ENCODE assay signal across 1 cellular context in the genomic region with DNA sequence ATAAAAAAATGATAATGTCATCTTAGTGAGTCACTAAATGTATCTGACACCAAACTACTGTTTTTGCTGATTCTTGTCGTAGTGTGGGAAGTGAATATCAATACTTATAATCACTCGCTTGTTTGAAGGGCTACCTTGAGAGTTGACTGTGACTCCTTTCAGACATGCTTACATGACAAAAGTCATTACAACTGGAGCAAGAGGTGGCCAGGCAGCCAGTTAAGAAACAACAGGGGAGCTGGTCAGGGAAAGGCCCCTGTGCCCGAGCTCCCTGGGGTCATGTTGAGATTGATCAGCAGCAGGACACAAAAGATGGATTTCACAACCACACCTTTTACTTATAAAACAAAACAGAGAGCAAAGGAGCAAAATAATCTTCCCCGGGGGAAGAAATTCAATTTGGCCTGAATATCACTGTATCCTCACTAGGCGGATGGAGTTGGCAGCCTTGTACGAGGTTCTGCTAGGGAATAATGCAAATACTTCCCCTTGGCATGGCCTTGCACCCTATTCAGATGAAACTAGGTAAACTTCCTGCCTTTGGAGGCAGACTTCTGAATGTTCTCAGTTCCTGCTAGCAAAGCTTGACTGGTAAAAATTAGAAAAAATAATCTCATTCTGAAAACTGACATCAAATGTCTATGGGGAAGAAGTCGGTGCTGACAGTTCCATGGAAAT.
TF ChIP-seq lines count a peak whose summit lies in the region.

No MANE protein-coding gene starts in this region.

TF ChIP-seq in H1, 55 proteins besides CTCF, POLR2A, EP300 and RAD21:
- TF ChIP-seq EZH2 (IDR thresholded peaks at IDR 0.05; ENCODE audit: low read depth, low read length, severe bottlenecking) (no peak), NANOG (IDR thresholded peaks at IDR 0.05; ENCODE audit: insufficient read depth, low read depth, low read length, poor library complexity, severe bottlenecking) (peak; percentile 69), SP2 (IDR thresholded peaks at IDR 0.05; ENCODE audit: low read length) (no peak), KDM1A (IDR thresholded peaks at IDR 0.05; ENCODE audit: borderline replicate concordance, low read length) (no peak), MAFK (IDR thresholded peaks at IDR 0.05; ENCODE audit: low read depth, low read length) (no peak), HDAC6 (IDR thresholded peaks at IDR 0.05; ENCODE audit: low read depth, low read length) (no peak), BCL11A (IDR thresholded peaks at IDR 0.05; ENCODE audit: low read depth in 2 of 2, low read length in 2 of 2) (no peak), CEBPB (IDR thresholded peaks at IDR 0.05; ENCODE audit: low read depth, low read length) (peak; percentile 50; the same call in 1 of the 2 replicates), HDAC2 (IDR thresholded peaks at IDR 0.05; ENCODE audit: borderline replicate concordance in 1 of 2, low read depth in 2 of 2, low read length in 2 of 2) (0 out of 4 replicates have a peak, but pooled peaks of 1 of the 2 experiments have one; percentile 52), CREB1 (IDR thresholded peaks at IDR 0.05) (no peak; the same call in 1 of the 2 replicates), FOSL1 (IDR thresholded peaks at IDR 0.05; ENCODE audit: insufficient read depth, low read depth, low read length) (no peak), SAP30 (IDR thresholded peaks at IDR 0.05; ENCODE audit: insufficient read depth, insufficient replicate concordance, low read length) (no peak), BACH1 (IDR thresholded peaks at IDR 0.05; ENCODE audit: low read length) (no peak), TCF12 (IDR thresholded peaks at IDR 0.05; ENCODE audit: low read depth, low read length) (no peak)
- TF ChIP-seq, protein P1, sequence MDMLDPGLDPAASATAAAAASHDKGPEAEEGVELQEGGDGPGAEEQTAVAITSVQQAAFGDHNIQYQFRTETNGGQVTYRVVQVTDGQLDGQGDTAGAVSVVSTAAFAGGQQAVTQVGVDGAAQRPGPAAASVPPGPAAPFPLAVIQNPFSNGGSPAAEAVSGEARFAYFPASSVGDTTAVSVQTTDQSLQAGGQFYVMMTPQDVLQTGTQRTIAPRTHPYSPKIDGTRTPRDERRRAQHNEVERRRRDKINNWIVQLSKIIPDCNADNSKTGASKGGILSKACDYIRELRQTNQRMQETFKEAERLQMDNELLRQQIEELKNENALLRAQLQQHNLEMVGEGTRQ (IDR thresholded peaks at IDR 0.05; ENCODE audit: low read length), result no peak
- TF ChIP-seq, protein P2, sequence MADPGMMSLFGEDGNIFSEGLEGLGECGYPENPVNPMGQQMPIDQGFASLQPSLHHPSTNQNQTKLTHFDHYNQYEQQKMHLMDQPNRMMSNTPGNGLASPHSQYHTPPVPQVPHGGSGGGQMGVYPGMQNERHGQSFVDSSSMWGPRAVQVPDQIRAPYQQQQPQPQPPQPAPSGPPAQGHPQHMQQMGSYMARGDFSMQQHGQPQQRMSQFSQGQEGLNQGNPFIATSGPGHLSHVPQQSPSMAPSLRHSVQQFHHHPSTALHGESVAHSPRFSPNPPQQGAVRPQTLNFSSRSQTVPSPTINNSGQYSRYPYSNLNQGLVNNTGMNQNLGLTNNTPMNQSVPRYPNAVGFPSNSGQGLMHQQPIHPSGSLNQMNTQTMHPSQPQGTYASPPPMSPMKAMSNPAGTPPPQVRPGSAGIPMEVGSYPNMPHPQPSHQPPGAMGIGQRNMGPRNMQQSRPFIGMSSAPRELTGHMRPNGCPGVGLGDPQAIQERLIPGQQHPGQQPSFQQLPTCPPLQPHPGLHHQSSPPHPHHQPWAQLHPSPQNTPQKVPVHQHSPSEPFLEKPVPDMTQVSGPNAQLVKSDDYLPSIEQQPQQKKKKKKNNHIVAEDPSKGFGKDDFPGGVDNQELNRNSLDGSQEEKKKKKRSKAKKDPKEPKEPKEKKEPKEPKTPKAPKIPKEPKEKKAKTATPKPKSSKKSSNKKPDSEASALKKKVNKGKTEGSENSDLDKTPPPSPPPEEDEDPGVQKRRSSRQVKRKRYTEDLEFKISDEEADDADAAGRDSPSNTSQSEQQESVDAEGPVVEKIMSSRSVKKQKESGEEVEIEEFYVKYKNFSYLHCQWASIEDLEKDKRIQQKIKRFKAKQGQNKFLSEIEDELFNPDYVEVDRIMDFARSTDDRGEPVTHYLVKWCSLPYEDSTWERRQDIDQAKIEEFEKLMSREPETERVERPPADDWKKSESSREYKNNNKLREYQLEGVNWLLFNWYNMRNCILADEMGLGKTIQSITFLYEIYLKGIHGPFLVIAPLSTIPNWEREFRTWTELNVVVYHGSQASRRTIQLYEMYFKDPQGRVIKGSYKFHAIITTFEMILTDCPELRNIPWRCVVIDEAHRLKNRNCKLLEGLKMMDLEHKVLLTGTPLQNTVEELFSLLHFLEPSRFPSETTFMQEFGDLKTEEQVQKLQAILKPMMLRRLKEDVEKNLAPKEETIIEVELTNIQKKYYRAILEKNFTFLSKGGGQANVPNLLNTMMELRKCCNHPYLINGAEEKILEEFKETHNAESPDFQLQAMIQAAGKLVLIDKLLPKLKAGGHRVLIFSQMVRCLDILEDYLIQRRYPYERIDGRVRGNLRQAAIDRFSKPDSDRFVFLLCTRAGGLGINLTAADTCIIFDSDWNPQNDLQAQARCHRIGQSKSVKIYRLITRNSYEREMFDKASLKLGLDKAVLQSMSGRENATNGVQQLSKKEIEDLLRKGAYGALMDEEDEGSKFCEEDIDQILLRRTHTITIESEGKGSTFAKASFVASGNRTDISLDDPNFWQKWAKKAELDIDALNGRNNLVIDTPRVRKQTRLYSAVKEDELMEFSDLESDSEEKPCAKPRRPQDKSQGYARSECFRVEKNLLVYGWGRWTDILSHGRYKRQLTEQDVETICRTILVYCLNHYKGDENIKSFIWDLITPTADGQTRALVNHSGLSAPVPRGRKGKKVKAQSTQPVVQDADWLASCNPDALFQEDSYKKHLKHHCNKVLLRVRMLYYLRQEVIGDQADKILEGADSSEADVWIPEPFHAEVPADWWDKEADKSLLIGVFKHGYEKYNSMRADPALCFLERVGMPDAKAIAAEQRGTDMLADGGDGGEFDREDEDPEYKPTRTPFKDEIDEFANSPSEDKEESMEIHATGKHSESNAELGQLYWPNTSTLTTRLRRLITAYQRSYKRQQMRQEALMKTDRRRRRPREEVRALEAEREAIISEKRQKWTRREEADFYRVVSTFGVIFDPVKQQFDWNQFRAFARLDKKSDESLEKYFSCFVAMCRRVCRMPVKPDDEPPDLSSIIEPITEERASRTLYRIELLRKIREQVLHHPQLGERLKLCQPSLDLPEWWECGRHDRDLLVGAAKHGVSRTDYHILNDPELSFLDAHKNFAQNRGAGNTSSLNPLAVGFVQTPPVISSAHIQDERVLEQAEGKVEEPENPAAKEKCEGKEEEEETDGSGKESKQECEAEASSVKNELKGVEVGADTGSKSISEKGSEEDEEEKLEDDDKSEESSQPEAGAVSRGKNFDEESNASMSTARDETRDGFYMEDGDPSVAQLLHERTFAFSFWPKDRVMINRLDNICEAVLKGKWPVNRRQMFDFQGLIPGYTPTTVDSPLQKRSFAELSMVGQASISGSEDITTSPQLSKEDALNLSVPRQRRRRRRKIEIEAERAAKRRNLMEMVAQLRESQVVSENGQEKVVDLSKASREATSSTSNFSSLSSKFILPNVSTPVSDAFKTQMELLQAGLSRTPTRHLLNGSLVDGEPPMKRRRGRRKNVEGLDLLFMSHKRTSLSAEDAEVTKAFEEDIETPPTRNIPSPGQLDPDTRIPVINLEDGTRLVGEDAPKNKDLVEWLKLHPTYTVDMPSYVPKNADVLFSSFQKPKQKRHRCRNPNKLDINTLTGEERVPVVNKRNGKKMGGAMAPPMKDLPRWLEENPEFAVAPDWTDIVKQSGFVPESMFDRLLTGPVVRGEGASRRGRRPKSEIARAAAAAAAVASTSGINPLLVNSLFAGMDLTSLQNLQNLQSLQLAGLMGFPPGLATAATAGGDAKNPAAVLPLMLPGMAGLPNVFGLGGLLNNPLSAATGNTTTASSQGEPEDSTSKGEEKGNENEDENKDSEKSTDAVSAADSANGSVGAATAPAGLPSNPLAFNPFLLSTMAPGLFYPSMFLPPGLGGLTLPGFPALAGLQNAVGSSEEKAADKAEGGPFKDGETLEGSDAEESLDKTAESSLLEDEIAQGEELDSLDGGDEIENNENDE (IDR thresholded peaks at IDR 0.05; ENCODE audit: insufficient replicate concordance, low read length), result peak; percentile 41
- TF ChIP-seq, protein P3, sequence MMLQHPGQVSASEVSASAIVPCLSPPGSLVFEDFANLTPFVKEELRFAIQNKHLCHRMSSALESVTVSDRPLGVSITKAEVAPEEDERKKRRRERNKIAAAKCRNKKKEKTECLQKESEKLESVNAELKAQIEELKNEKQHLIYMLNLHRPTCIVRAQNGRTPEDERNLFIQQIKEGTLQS (IDR thresholded peaks at IDR 0.05; ENCODE audit: insufficient read depth, low read depth, low read length), result no peak
